ENCODE assay signal across 22 cellular contexts in genomic region chrY:19053806-19054205, GRCh38.
"Had no signal": no experiment of that assay in that cellular context is flagged by ENCODE, and none has a peak within 500 bp of the region (broad histone marks: within the 10 kb centered on the region; RNA-seq: fewer than 3 reads in every experiment).

No MANE protein-coding gene starts in this region.

- H3K27ac Mint-ChIP-seq: dendritic cell treated with granulocyte-macrophage colony-stimulating factor and Interleukin-4, amounts not matched to agents 40 ng/mL and 50 ng/mL, for 4 days; immature natural killer cell; naive thymus-derived CD4-positive, alpha-beta T cell had no signal

- H3K4me1 ChIP-seq: colonic mucosa, gastroesophageal sphincter, left lung, lower lobe of right lung had no signal

- H3K27me3 Mint-ChIP-seq: dendritic cell treated with granulocyte-macrophage colony-stimulating factor and Interleukin-4, amounts not matched to agents 40 ng/mL and 50 ng/mL, for 4 days; naive thymus-derived CD4-positive, alpha-beta T cell had no signal

- H3K4me3 ChIP-seq: colonic mucosa, esophagus squamous epithelium, gastroesophageal sphincter, heart left ventricle, hepatocyte, left lung, lower lobe of right lung had no signal

- H3K36me3 Mint-ChIP-seq: immature natural killer cell had no signal

- ATAC-seq: esophagus mucosa; gastroesophageal sphincter; heart left ventricle; left lung; left ventricle myocardium superior; lower lobe of right lung; naive thymus-derived CD4-positive, alpha-beta T cell had no signal

- DNase-seq: cerebellar nuclear complex; colonic mucosa; cortex of kidney; effector CD8-positive, alpha-beta T cell; esophagus squamous epithelium; foreskin fibroblast; heart left ventricle; hypothalamus; immature natural killer cell; islet precursor cell; kidney; kidney glomerular epithelial cell; left lung; left ventricle myocardium superior; lower lobe of right lung; mesendoderm; midbrain; naive thymus-derived CD4-positive, alpha-beta T cell had no signal

- H3K4me1 Mint-ChIP-seq: immature natural killer cell had no signal

- H3K36me3 ChIP-seq: colonic mucosa, esophagus squamous epithelium, gastroesophageal sphincter, heart left ventricle, left lung, lower lobe of right lung had no signal

- H3K9me3 ChIP-seq: colonic mucosa, esophagus squamous epithelium, gastroesophageal sphincter, heart left ventricle, left lung, lower lobe of right lung had no signal

- H3K27ac ChIP-seq: colonic mucosa, esophagus squamous epithelium, gastroesophageal sphincter, hepatocyte, left lung, lower lobe of right lung had no signal

- H3K27me3 ChIP-seq: colonic mucosa, esophagus squamous epithelium, gastroesophageal sphincter, heart left ventricle, hepatocyte, left lung had no signal

- H3K4me3 Mint-ChIP-seq: dendritic cell treated with granulocyte-macrophage colony-stimulating factor and Interleukin-4, amounts not matched to agents 40 ng/mL and 50 ng/mL, for 4 days; immature natural killer cell; naive thymus-derived CD4-positive, alpha-beta T cell had no signal

- H3K9me3 Mint-ChIP-seq: immature natural killer cell; naive thymus-derived CD4-positive, alpha-beta T cell had no signal
